Comparison of ENCODE assay signal across 31 cellular contexts in genomic region chr7:50818324-50818723, GRCh38. TPM values are rescaled to one million over a fixed set of nuclear protein-coding genes. Genes with fewer than 3 reads are reported as not detected.
DNase-seq lines count a peak whose midpoint lies in the region; ATAC-seq, FAIRE-seq and TF ChIP-seq lines count a peak whose summit lies in the region.
"Had no signal": no experiment of that assay in that cellular context is flagged by ENCODE, and none has a peak within 500 bp of the region (broad histone marks: within the 10 kb centered on the region; RNA-seq: fewer than 3 reads in every experiment).

No MANE protein-coding gene starts in this region.

- H3K4me3 Mint-ChIP-seq in GM23338, result no peak overlapping the region
- no peak overlapping the region for H3K4me3 Mint-ChIP-seq in activated CD4-positive, alpha-beta memory T cell treated with anti-CD3 and anti-CD28 coated beads for 36 hours
- H3K4me3 Mint-ChIP-seq: activated CD8-positive, alpha-beta T cell treated with anti-CD3 and anti-CD28 coated beads for 36 hours; activated T-helper 17 cell treated with anti-CD3 and anti-CD28 coated beads, Interleukin-2, amount 50 U/mL, for 72 hours; CD8-positive, alpha-beta memory T cell; naive thymus-derived CD4-positive, alpha-beta T cell had no signal

- no peak for FAIRE-seq in bronchial epithelial cell (lab: Jason Lieb, UNC)
- FAIRE-seq: GM12891, islet of Langerhans had no signal

- no peak overlapping the region for H3K27ac Mint-ChIP-seq in GM23338
- H3K27ac Mint-ChIP-seq in activated CD4-positive, alpha-beta memory T cell treated with anti-CD3 and anti-CD28 coated beads for 36 hours, result no peak overlapping the region
- H3K27ac Mint-ChIP-seq: activated CD8-positive, alpha-beta T cell treated with anti-CD3 and anti-CD28 coated beads for 36 hours; activated T-helper 17 cell treated with anti-CD3 and anti-CD28 coated beads, Interleukin-2, amount 50 U/mL, for 72 hours; CD8-positive, alpha-beta memory T cell; naive thymus-derived CD4-positive, alpha-beta T cell; progenitor cell of endocrine pancreas had no signal

- no peak overlapping the region for H3K4me2 ChIP-seq in GM23338
- H3K4me2 ChIP-seq: PC-9 had no signal

- ATAC-seq in GM23338 (no peak), left lobe of liver (peak; percentile 62)
- ATAC-seq: activated CD8-positive, alpha-beta T cell treated with anti-CD3 and anti-CD28 coated beads for 36 hours; activated T-helper 17 cell treated with anti-CD3 and anti-CD28 coated beads, Interleukin-2, amount 50 U/mL, for 72 hours; naive thymus-derived CD4-positive, alpha-beta T cell; sciatic nerve had no signal

- H3K27me3 ChIP-seq in GM23338 (ENCODE audit: insufficient read depth) (no peaks in the 10 kb centered on the region), bronchial epithelial cell (ENCODE audit: control insufficient read depth, insufficient read depth, low read length) (no peaks in the 10 kb centered on the region)
- H3K27me3 ChIP-seq: breast epithelium, neutrophil, tibial nerve had no signal

- H3K27ac ChIP-seq in GM23338 (ENCODE audit: low read depth), result no peak overlapping the region
- H3K27ac ChIP-seq: breast epithelium, epithelial cell of prostate, neutrophil, PC-9, tibial nerve had no signal

- no peak for TF ChIP-seq CTCF in GM23338 (conservative IDR thresholded peaks at IDR 0.05; ENCODE audit: low read depth in 2 of 2)
- TF ChIP-seq CTCF in bronchial epithelial cell (IDR thresholded peaks at IDR 0.05; ENCODE audit: insufficient read depth, low read length, severe bottlenecking), result no peak

- H3K9me2 ChIP-seq in GM23338 (ENCODE audit: insufficient read depth), result peaks cover 14% of the 10 kb centered on the region

- intact Hi-C loops in activated CD4-positive, alpha-beta memory T cell treated with anti-CD3 and anti-CD28 coated beads for 36 hours (cut with micrococcal nuclease), result no loop called here

- no peaks in the 10 kb centered on the region for H3K9me3 Mint-ChIP-seq in GM23338
- H3K9me3 Mint-ChIP-seq in activated CD4-positive, alpha-beta memory T cell treated with anti-CD3 and anti-CD28 coated beads for 36 hours, result no peaks in the 10 kb centered on the region
- H3K9me3 Mint-ChIP-seq: activated CD8-positive, alpha-beta T cell treated with anti-CD3 and anti-CD28 coated beads for 36 hours; activated T-helper 17 cell treated with anti-CD3 and anti-CD28 coated beads, Interleukin-2, amount 50 U/mL, for 72 hours had no signal

- H3F3A ChIP-seq in GM23338 (replicated peaks; ENCODE audit: low read depth), result no peaks in the 10 kb centered on the region

- peak overlapping the region; percentile 33; the same call in 1 of the 2 replicates for H2AFZ ChIP-seq in GM23338
- H2AFZ ChIP-seq: PC-9 had no signal

- H3K4me1 ChIP-seq in GM23338 (ENCODE audit: insufficient read depth), result peaks cover 22% of the 10 kb centered on the region
- H3K4me1 ChIP-seq: BE2C, breast epithelium, tibial nerve had no signal

- CTCF ChIA-PET in activated CD4-positive, alpha-beta memory T cell treated with anti-CD3 and anti-CD28 coated beads for 36 hours (lab: Charles Lee), result no interaction called here

- peaks cover 24% of the 10 kb centered on the region for H3K4me1 Mint-ChIP-seq in GM23338
- no peaks in the 10 kb centered on the region for H3K4me1 Mint-ChIP-seq in activated CD4-positive, alpha-beta memory T cell treated with anti-CD3 and anti-CD28 coated beads for 36 hours (ENCODE audit: low read depth)
- H3K4me1 Mint-ChIP-seq: activated T-helper 17 cell treated with anti-CD3 and anti-CD28 coated beads, Interleukin-2, amount 50 U/mL, for 72 hours; CD8-positive, alpha-beta memory T cell; naive thymus-derived CD4-positive, alpha-beta T cell had no signal

- H3K79me2 ChIP-seq in GM23338 (replicated peaks; ENCODE audit: insufficient read depth), result no peaks in the 10 kb centered on the region

- no peaks in the 10 kb centered on the region for H4K20me1 ChIP-seq in GM23338 (replicated peaks; ENCODE audit: insufficient read depth)

- POLR2A ChIA-PET in activated CD4-positive, alpha-beta memory T cell treated with anti-CD3 and anti-CD28 coated beads for 36 hours (lab: Charles Lee), result no interaction called here

- H3K36me3 ChIP-seq in GM23338 (ENCODE audit: insufficient read depth) (no peaks in the 10 kb centered on the region), bronchial epithelial cell (ENCODE audit: control insufficient read depth, insufficient read depth, low read length) (no peaks in the 10 kb centered on the region)
- H3K36me3 ChIP-seq: BE2C, breast epithelium, neutrophil, tibial nerve had no signal

- no peaks in the 10 kb centered on the region for H3K36me3 Mint-ChIP-seq in GM23338 (ENCODE audit: low read depth)
- H3K36me3 Mint-ChIP-seq in activated CD4-positive, alpha-beta memory T cell treated with anti-CD3 and anti-CD28 coated beads for 36 hours, result no peaks in the 10 kb centered on the region
- H3K36me3 Mint-ChIP-seq: CD8-positive, alpha-beta memory T cell; naive thymus-derived CD4-positive, alpha-beta T cell had no signal

- H3K4me3 ChIP-seq in GM23338 (no peak overlapping the region), bronchial epithelial cell (ENCODE audit: low read depth, low read length) (no peak overlapping the region)
- H3K4me3 ChIP-seq: breast epithelium, PC-9, tibial nerve had no signal

- H3K27me3 Mint-ChIP-seq in GM23338 (ENCODE audit: insufficient read depth, low read depth, poor library complexity), result peaks cover 2% of the 10 kb centered on the region
- H3K27me3 Mint-ChIP-seq in activated CD4-positive, alpha-beta memory T cell treated with anti-CD3 and anti-CD28 coated beads for 36 hours, result peaks cover 11% of the 10 kb centered on the region

- DNase-seq in Daoy (ENCODE audit: low read depth) (peak; percentile 74), GM23338 (ENCODE audit: low spot score) (no peak), bronchial epithelial cell (ENCODE audit: low read depth) (peak; percentile 59), left lobe of liver (ENCODE audit: low spot score) (peak; percentile 54), foreskin melanocyte (no peak)
- no peak for DNase-seq in activated CD8-positive, alpha-beta memory T cell treated with anti-CD3 and anti-CD28 coated beads, Interleukin-2, amount 50 U/mL, for 48 hours
- DNase-seq in activated CD4-positive, alpha-beta memory T cell treated with anti-CD3 and anti-CD28 coated beads for 36 hours, result no peak
- DNase-seq: activated CD4-positive, CD25-positive, alpha-beta regulatory T cell treated with anti-CD3 and anti-CD28 coated beads, Interleukin-2, amount 50 U/mL, for 72 hours; activated CD8-positive, alpha-beta T cell treated with anti-CD3 and anti-CD28 coated beads for 36 hours; activated naive CD4-positive, alpha-beta T cell treated with anti-CD3 and anti-CD28 coated beads, Interleukin-2, amount 50 U/mL, for 16 hours; BE2C; CD8-positive, alpha-beta memory T cell; effector CD4-positive, alpha-beta T cell; HCEC 1CT; Kasumi-1; midbrain; MV-4-11; naive thymus-derived CD4-positive, alpha-beta T cell; NCI-H146; PC-9; SHP77; stimulated activated CD4-positive, alpha-beta T cell treated with anti-CD3 and anti-CD28 coated beads, Interleukin-2, amount 100 ng/mL, for 48 hours had no signal

TF ChIP-seq in GM23338, 12 proteins besides CTCF, POLR2A, EP300 and RAD21 (continues in another document):
- no peak for TF ChIP-seq REST (IDR thresholded peaks at IDR 0.05; ENCODE audit: unreplicated experiment)

RNA-seq across cellular contexts. Expression of gene GRB10, which starts 35.6 kb away (rescaled TPM):
- total RNA-seq in Daoy (2014; rRNA removed; shearing (Covaris generic)), result 66.3 and 78.2 TPM in 2 replicates
- 145 and 154 TPM in 2 replicates for total RNA-seq in GM23338 (2014; rRNA removed; shearing (Covaris generic))
- polyA plus RNA-seq in GM23338 (2016; fragmentation: Nextera tagmentation; extraction: Ambion mirVana), result 35.0 and 35.2 TPM in 2 replicates
- total RNA-seq in bronchial epithelial cell, result 65.9 and 67.7 TPM in 2 replicates
- 54.9 TPM for total RNA-seq in left lobe of liver
- 1 to 10 TPM; 8.4 to 9.9 TPM for total RNA-seq in activated CD4-positive, alpha-beta memory T cell treated with anti-CD3 and anti-CD28 coated beads for 36 hours

Comparison
In these comparisons a context has a peak if more than half of its experiments do, and no peak if none do; other contexts are left out.
1. DNase-seq: peak in Daoy (single experiment), bronchial epithelial cell (single experiment) and left lobe of liver (single experiment); none in GM23338 (single experiment), foreskin melanocyte (single experiment), activated CD8-positive, alpha-beta memory T cell treated with anti-CD3 and anti-CD28 coated beads, Interleukin-2, amount 50 U/mL, for 48 hours (single experiment) and activated CD4-positive, alpha-beta memory T cell treated with anti-CD3 and anti-CD28 coated beads for 36 hours (single experiment).